ENCODE assay signal across 12 cellular contexts in the genomic region with DNA sequence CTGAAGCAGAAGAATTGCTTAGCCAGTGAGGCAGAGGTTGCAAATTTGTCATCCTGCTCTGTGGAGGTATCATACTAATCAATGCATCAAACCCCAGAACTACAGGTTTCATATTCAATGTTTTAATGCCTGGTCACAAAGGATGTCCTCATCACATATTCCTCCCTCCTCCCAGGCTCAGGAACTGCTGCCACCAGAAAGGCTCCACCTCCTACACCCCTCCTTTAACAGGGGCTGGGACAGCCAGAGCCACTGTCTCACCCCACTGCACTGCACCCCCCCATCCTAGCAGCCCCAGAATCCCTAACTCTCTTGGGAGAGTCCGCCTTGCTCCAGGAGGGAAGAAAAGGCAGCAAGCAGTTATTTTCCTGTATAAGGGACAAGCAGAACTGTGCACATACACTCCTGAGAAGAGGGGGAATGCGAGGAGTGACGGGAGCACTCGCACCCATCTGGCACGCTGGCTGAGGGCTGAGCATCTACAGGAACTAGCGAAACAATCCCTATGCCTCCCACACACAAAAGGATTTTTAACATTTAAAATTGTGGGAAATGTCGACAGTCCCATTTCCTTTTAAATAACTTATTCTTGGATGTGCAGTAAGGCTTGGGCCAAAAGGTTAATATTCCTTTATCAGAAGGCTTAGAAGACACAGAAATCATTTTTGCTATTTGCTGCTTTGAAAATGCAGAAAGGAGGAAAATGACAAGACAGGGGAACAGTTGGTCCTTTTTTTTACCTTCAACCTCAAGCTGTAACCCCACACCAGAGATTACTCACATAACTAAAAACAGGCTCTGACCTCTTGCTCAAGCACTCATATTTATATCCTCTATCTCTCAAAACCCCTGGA. TPM values are rescaled to one million over a fixed set of nuclear protein-coding genes. Genes with fewer than 3 reads are reported as not detected.
DNase-seq lines count a peak whose midpoint lies in the region; ATAC-seq and TF ChIP-seq lines count a peak whose summit lies in the region.
"Had no signal": no experiment of that assay in that cellular context is flagged by ENCODE, and none has a peak within 500 bp of the region (broad histone marks: within the 10 kb centered on the region; RNA-seq: fewer than 3 reads in every experiment).

No MANE protein-coding gene starts in this region.

- peak; percentile 20 for DNase-seq in adipocyte (ENCODE audit: low read depth)
- peak; percentile 47 for DNase-seq in myocyte (ENCODE audit: low read depth)
- DNase-seq in kidney glomerular epithelial cell (lab: John Stamatoyannopoulos, UW): no peak
- DNase-seq in T-helper 2 cell: no peak
- DNase-seq in Peyer's patch: no peak
- DNase-seq in stimulated activated CD4-positive, alpha-beta T cell treated with anti-CD3 and anti-CD28 coated beads, Interleukin-4, amount 100 ng/mL, for 1 hour: no peak
- DNase-seq: activated CD4-positive, alpha-beta memory T cell treated with anti-CD3 and anti-CD28 coated beads for 36 hours; NCI-H446; testis had no signal

- H3K9ac ChIP-seq in adipocyte (ENCODE audit: low read length): peak overlapping the region; percentile 7

- H3K4me1 ChIP-seq in adipocyte (ENCODE audit: control insufficient read depth, insufficient read depth, low read length): peaks cover 13% of the 10 kb centered on the region
- no peaks in the 10 kb centered on the region for H3K4me1 ChIP-seq in Peyer's patch
- H3K4me1 ChIP-seq: testis had no signal

- no peak overlapping the region for H3K4me3 ChIP-seq in adipocyte (ENCODE audit: low read length)
- H3K4me3 ChIP-seq in Peyer's patch: no peak overlapping the region
- H3K4me3 ChIP-seq: testis had no signal

- no peaks in the 10 kb centered on the region for H3K36me3 ChIP-seq in adipocyte (ENCODE audit: control insufficient read depth, insufficient read depth, low read length, severe bottlenecking)
- H3K36me3 ChIP-seq in Peyer's patch: no peaks in the 10 kb centered on the region

- H3K27ac ChIP-seq in Peyer's patch: no peak overlapping the region
- H3K27ac ChIP-seq: testis had no signal

- H3K9me3 ChIP-seq in adipocyte (ENCODE audit: control insufficient read depth, low read length) (no peaks in the 10 kb centered on the region), Peyer's patch (no peaks in the 10 kb centered on the region)
- H3K9me3 ChIP-seq: testis had no signal

- ATAC-seq in GM19351 (IDR thresholded peaks at IDR 0.05; ENCODE audit: unreplicated experiment) (peak; percentile 68), HG02938 (IDR thresholded peaks at IDR 0.05; ENCODE audit: unreplicated experiment) (peak; percentile 58)
- ATAC-seq: SK-N-SH treated with all-trans-retinoic acid at 6 μM for 48 hours had no signal

- TF ChIP-seq POLR2A in Peyer's patch (IDR thresholded peaks at IDR 0.05): no peak

- H3K27me3 ChIP-seq in adipocyte (replicated peaks; ENCODE audit: control insufficient read depth, insufficient read depth, low read length) (no peaks in the 10 kb centered on the region), Peyer's patch (no peaks in the 10 kb centered on the region)
- H3K27me3 ChIP-seq: testis had no signal

- TF ChIP-seq CTCF in Peyer's patch (IDR thresholded peaks at IDR 0.05): no peak

RNA-seq across cellular contexts. Expression of gene CD99L2, which starts 27.8 kb away (rescaled TPM):
- total RNA-seq in myocyte (49.5 and 50.5 TPM in 2 replicates), Peyer's patch (10 to 100 TPM; 11.9 to 32.2 (median 23.9) TPM)
- 67.4 TPM for polyA plus RNA-seq in myocyte (2012)

Comparison
In these comparisons a context has a peak if more than half of its experiments do, and no peak if none do; other contexts are left out.
1. DNase-seq: peak in adipocyte (single experiment) and myocyte (single experiment); none in kidney glomerular epithelial cell (single experiment), T-helper 2 cell (0 of 5), Peyer's patch (0 of 3) and stimulated activated CD4-positive, alpha-beta T cell treated with anti-CD3 and anti-CD28 coated beads, Interleukin-4, amount 100 ng/mL, for 1 hour (single experiment).